Comparison of ENCODE assay signal across 8 cellular contexts in genomic region chr1:77900687-77901293, GRCh38. TPM values are rescaled to one million over a fixed set of nuclear protein-coding genes. Genes with fewer than 3 reads are reported as not detected.
DNase-seq lines count a peak whose midpoint lies in the region; ATAC-seq and TF ChIP-seq lines count a peak whose summit lies in the region.

No MANE protein-coding gene starts in this region.

- DNase-seq in AG04449 (ENCODE audit: low read depth, low spot score): no peak
- DNase-seq in NCI-H2081 treated with DMSO at 0.1 percent for 48 hours (lab: John Stamatoyannopoulos, UW): peak; percentile 3
- DNase-seq in activated CD8-positive, alpha-beta T cell treated with anti-CD3 and anti-CD28 coated beads for 36 hours: peak; percentile 41
- no peak for DNase-seq in left ventricle myocardium inferior
- DNase-seq in sigmoid colon: no peak
- DNase-seq in GF-D8 (lab: John Stamatoyannopoulos, UW): no peak
- DNase-seq in posterior vena cava (ENCODE audit: low spot score): no peak

- no peaks in the 10 kb centered on the region for H3K27me3 Mint-ChIP-seq in activated CD8-positive, alpha-beta T cell treated with anti-CD3 and anti-CD28 coated beads for 36 hours

- H3K36me3 Mint-ChIP-seq in activated CD8-positive, alpha-beta T cell treated with anti-CD3 and anti-CD28 coated beads for 36 hours (ENCODE audit: low read depth): no peaks in the 10 kb centered on the region

- CTCF ChIA-PET in AG04449 (lab: Yijun Ruan, JAX): interaction anchor here (0.7 to 1.7 kb wide), 8 partner anchors 15 to 214 kb away, joined by 3 to 9 read pairs (median 4); no protein-coding TSS in a partner anchor
- CTCF ChIA-PET in activated CD8-positive, alpha-beta T cell treated with anti-CD3 and anti-CD28 coated beads for 36 hours (lab: Charles Lee): interaction anchor here (0.8 to 1.6 kb wide), 7 partner anchors 11 to 124 kb away, joined by 3 to 4 read pairs (median 3); partner anchors contain the start of gene MIGA1

- POLR2A ChIA-PET in AG04449 (lab: Yijun Ruan, JAX): no interaction called here
- POLR2A ChIA-PET in activated CD8-positive, alpha-beta T cell treated with anti-CD3 and anti-CD28 coated beads for 36 hours (lab: Charles Lee): no interaction called here

- no peaks in the 10 kb centered on the region for H3K9me3 Mint-ChIP-seq in activated CD8-positive, alpha-beta T cell treated with anti-CD3 and anti-CD28 coated beads for 36 hours

- H3K27ac Mint-ChIP-seq in activated CD8-positive, alpha-beta T cell treated with anti-CD3 and anti-CD28 coated beads for 36 hours: no peak overlapping the region

- no peak for ATAC-seq in activated CD8-positive, alpha-beta T cell treated with anti-CD3 and anti-CD28 coated beads for 36 hours

- H3K4me1 ChIP-seq in left ventricle myocardium inferior: peaks cover 54% of the 10 kb centered on the region
- peaks cover 0 to 46% (median 31%) of the 10 kb centered on the region in 4 donors for H3K4me1 ChIP-seq in sigmoid colon

- H3K9me3 ChIP-seq in left ventricle myocardium inferior (replicated peaks) (no peaks in the 10 kb centered on the region), sigmoid colon (no peaks in the 10 kb centered on the region)

- no peak for TF ChIP-seq POLR2A in sigmoid colon (IDR thresholded peaks at IDR 0.05)

- H3K36me3 ChIP-seq in left ventricle myocardium inferior (peaks cover 13% of the 10 kb centered on the region), sigmoid colon (no peaks in the 10 kb centered on the region)

- H3K4me3 Mint-ChIP-seq in activated CD8-positive, alpha-beta T cell treated with anti-CD3 and anti-CD28 coated beads for 36 hours: no peak overlapping the region

- H3K4me3 ChIP-seq in AG04449 (ENCODE audit: low read depth, low read length): no peak overlapping the region
- peak overlapping the region; percentile 48 for H3K4me3 ChIP-seq in left ventricle myocardium inferior
- H3K4me3 ChIP-seq in sigmoid colon: peak overlapping the region in 2 of 4 donors; percentile 2 to 8

- no peaks in the 10 kb centered on the region for H3K27me3 ChIP-seq in left ventricle myocardium inferior (ENCODE audit: low read depth)
- no peaks in the 10 kb centered on the region for H3K27me3 ChIP-seq in sigmoid colon

- WGBS in sigmoid colon, 2 donors: 18 to 35% methylated on average over 4 of the region's 4 CpGs

- no peak for TF ChIP-seq EP300 in sigmoid colon (IDR thresholded peaks at IDR 0.05)

- TF ChIP-seq CTCF in AG04449 (IDR thresholded peaks at IDR 0.05; ENCODE audit: insufficient read depth, low read length, missing control alignments): peak; percentile 50
- TF ChIP-seq CTCF in GM12872 (IDR thresholded peaks at IDR 0.05; ENCODE audit: insufficient read depth, low read depth, low read length): peak; percentile 73
- TF ChIP-seq CTCF in activated CD8-positive, alpha-beta T cell treated with anti-CD3 and anti-CD28 coated beads for 36 hours (IDR thresholded peaks at IDR 0.05): peak; percentile 65
- TF ChIP-seq CTCF in left ventricle myocardium inferior (IDR thresholded peaks at IDR 0.05; ENCODE audit: borderline replicate concordance): peak; percentile 68
- peak in 3 of 4 experiments; percentile 50 to 69 (median 68) for TF ChIP-seq CTCF in sigmoid colon (IDR thresholded peaks at IDR 0.05)

- no peaks in the 10 kb centered on the region for H3K4me1 Mint-ChIP-seq in activated CD8-positive, alpha-beta T cell treated with anti-CD3 and anti-CD28 coated beads for 36 hours (ENCODE audit: low read depth)

- H3K27ac ChIP-seq in left ventricle myocardium inferior (replicated peaks) (peak overlapping the region; percentile 72), sigmoid colon (peak overlapping the region in 3 of 4 donors; percentile 34 to 63 (median 55))

- intact Hi-C loops in activated CD8-positive, alpha-beta T cell treated with anti-CD3 and anti-CD28 coated beads for 36 hours (cut with micrococcal nuclease): no loop called here
- intact Hi-C loops in left ventricle myocardium inferior (cut with micrococcal nuclease) (loop anchor here (5.0 kb wide), 1 partner anchor 73 kb away; no protein-coding TSS in a partner anchor), sigmoid colon (cut with DNase I) (no loop called here), posterior vena cava (cut with DNase I) (no loop called here)

RNA-seq across cellular contexts. Expression of gene NEXN, which starts 12.4 kb away (rescaled TPM):
- 1 to 10 TPM; 2.4 to 2.8 TPM for total RNA-seq in activated CD8-positive, alpha-beta T cell treated with anti-CD3 and anti-CD28 coated beads for 36 hours
- total RNA-seq in left ventricle myocardium inferior (391 TPM), sigmoid colon (100 to 1,000 TPM in 2 of 4 donors, 10 to 100 TPM in 2; 68.8 to 158 (median 95.3) TPM), posterior vena cava (100 to 1,000 TPM; 111 to 202 TPM)
- polyA plus RNA-seq in sigmoid colon: 1 to 10 TPM; 4.2 to 7.9 (median 6.0) TPM

Comparison
In these comparisons a context has a peak if more than half of its experiments do, and no peak if none do; other contexts are left out.
1. DNase-seq: peak in NCI-H2081 treated with DMSO at 0.1 percent for 48 hours (single experiment) and activated CD8-positive, alpha-beta T cell treated with anti-CD3 and anti-CD28 coated beads for 36 hours (single experiment); none in AG04449 (single experiment), left ventricle myocardium inferior (single experiment), sigmoid colon (single experiment), GF-D8 (single experiment) and posterior vena cava (single experiment).
2. RNA of gene NEXN, which starts 12.4 kb away (total RNA-seq): 391 TPM in left ventricle myocardium inferior (single experiment), 111 to 202 TPM in posterior vena cava and 68.8 to 158 TPM in sigmoid colon; 2.4 to 2.8 TPM in activated CD8-positive, alpha-beta T cell treated with anti-CD3 and anti-CD28 coated beads for 36 hours; every median in the first group is over 10 times any median in the second.
3. Peak in every context shown above with its lines, with median percentiles within 50 percentile points of each other: CTCF ChIP-seq.